30 cellular contexts compared by ENCODE assay signal in genomic region chr2:233111427-233111826, GRCh38.
"Had no signal": no experiment of that assay in that cellular context is flagged by ENCODE, and none has a peak within 500 bp of the region (broad histone marks: within the 10 kb centered on the region; RNA-seq: fewer than 3 reads in every experiment).

No MANE protein-coding gene starts in this region.

- H3K4me3 ChIP-seq: breast epithelium, dorsolateral prefrontal cortex, gastroesophageal sphincter, hepatocyte, right lobe of liver, suprapubic skin, tibial artery had no signal

- DNase-seq: activated CD4-positive, alpha-beta memory T cell treated with anti-CD3 and anti-CD28 coated beads, Interleukin-2, amount 10 ng/mL, durations not matched to agents 7 days and 5 days; activated CD4-positive, alpha-beta T cell treated with anti-CD3 and anti-CD28 coated beads for 1 hour; activated CD4-positive, alpha-beta T cell treated with anti-CD3 and anti-CD28 coated beads, Interleukin-2, amount 10 ng/mL, durations not matched to agents 7 days and 5 days; activated CD8-positive, alpha-beta memory T cell treated with anti-CD3 and anti-CD28 coated beads, Interleukin-2, amount 50 U/mL, for 48 hours; activated naive CD4-positive, alpha-beta T cell treated with anti-CD3 and anti-CD28 coated beads for 36 hours; activated T-cell treated with anti-CD3 and anti-CD28 coated beads, Interleukin-2, amount 50 U/mL, for 4 hours; effector memory CD4-positive, alpha-beta T cell; erythroblast; kidney; left colon; midbrain; naive thymus-derived CD8-positive, alpha-beta T cell; SK-N-SH; small intestine; stimulated activated CD4-positive, alpha-beta T cell treated with anti-CD3 and anti-CD28 coated beads, Interleukin-1b, Interleukin-23, amount 100 ng/mL, for 48 hours; stimulated activated CD4-positive, alpha-beta T cell treated with anti-CD3 and anti-CD28 coated beads, Interleukin-4, amount 100 ng/mL, for 4 hours; stimulated activated CD8-positive, alpha-beta memory T cell treated with anti-CD3 and anti-CD28 coated beads, Interleukin-4, amount 100 ng/mL, for 48 hours; stimulated activated naive CD4-positive, alpha-beta T cell; SW 1271; T-helper 9 cell; WERI-Rb-1 had no signal

- H3K27ac Mint-ChIP-seq: activated CD4-positive, alpha-beta memory T cell treated with anti-CD3 and anti-CD28 coated beads, Interleukin-2, amount 10 ng/mL, durations not matched to agents 7 days and 5 days; activated CD4-positive, alpha-beta T cell treated with anti-CD3 and anti-CD28 coated beads, Interleukin-2, amount 10 ng/mL, durations not matched to agents 7 days and 5 days; activated naive CD4-positive, alpha-beta T cell treated with anti-CD3 and anti-CD28 coated beads for 36 hours; T-helper 1 cell treated with Interleukin-12 subunit alpha and Interleukin-12 subunit beta and Interleukin-4 antibody, amounts not matched to agents 30 μg/mL and 1 μg/mL, for 36 hours had no signal

- ATAC-seq: activated T-cell treated with anti-CD3 and anti-CD28 coated beads, Interleukin-2, amount 50 U/mL, for 4 hours; gastroesophageal sphincter; left colon; naive thymus-derived CD8-positive, alpha-beta T cell; right lobe of liver had no signal

- H3K4me3 Mint-ChIP-seq: activated CD4-positive, alpha-beta memory T cell treated with anti-CD3 and anti-CD28 coated beads, Interleukin-2, amount 10 ng/mL, durations not matched to agents 7 days and 5 days; activated CD4-positive, alpha-beta T cell treated with anti-CD3 and anti-CD28 coated beads, Interleukin-2, amount 10 ng/mL, durations not matched to agents 7 days and 5 days; activated naive CD4-positive, alpha-beta T cell treated with anti-CD3 and anti-CD28 coated beads for 36 hours; activated T-cell treated with anti-CD3 and anti-CD28 coated beads, Interleukin-2, amount 50 U/mL, for 4 hours; central memory CD8-positive, alpha-beta T cell; naive thymus-derived CD8-positive, alpha-beta T cell; T-helper 1 cell treated with Interleukin-12 subunit alpha and Interleukin-12 subunit beta and Interleukin-4 antibody, amounts not matched to agents 30 μg/mL and 1 μg/mL, for 36 hours had no signal

- H3K27me3 Mint-ChIP-seq: activated CD4-positive, alpha-beta memory T cell treated with anti-CD3 and anti-CD28 coated beads, Interleukin-2, amount 10 ng/mL, durations not matched to agents 7 days and 5 days; activated CD4-positive, alpha-beta T cell treated with anti-CD3 and anti-CD28 coated beads, Interleukin-2, amount 10 ng/mL, durations not matched to agents 7 days and 5 days; central memory CD8-positive, alpha-beta T cell; naive thymus-derived CD8-positive, alpha-beta T cell had no signal

- H3K9me3 Mint-ChIP-seq: activated CD4-positive, alpha-beta memory T cell treated with anti-CD3 and anti-CD28 coated beads, Interleukin-2, amount 10 ng/mL, durations not matched to agents 7 days and 5 days; activated CD4-positive, alpha-beta T cell treated with anti-CD3 and anti-CD28 coated beads, Interleukin-2, amount 10 ng/mL, durations not matched to agents 7 days and 5 days; activated naive CD4-positive, alpha-beta T cell treated with anti-CD3 and anti-CD28 coated beads for 36 hours; activated T-cell treated with anti-CD3 and anti-CD28 coated beads, Interleukin-2, amount 50 U/mL, for 4 hours; central memory CD8-positive, alpha-beta T cell; naive thymus-derived CD8-positive, alpha-beta T cell; T-helper 1 cell treated with Interleukin-12 subunit alpha and Interleukin-12 subunit beta and Interleukin-4 antibody, amounts not matched to agents 30 μg/mL and 1 μg/mL, for 36 hours had no signal

- H3K27ac ChIP-seq: breast epithelium, dorsolateral prefrontal cortex, gastroesophageal sphincter, hepatocyte, right lobe of liver, suprapubic skin, tibial artery, WERI-Rb-1 had no signal
